Comparison of ENCODE assay signal across 25 cellular contexts in genomic region chr13:60343978-60344377, GRCh38.
"Had no signal": no experiment of that assay in that cellular context is flagged by ENCODE, and none has a peak within 500 bp of the region (broad histone marks: within the 10 kb centered on the region; RNA-seq: fewer than 3 reads in every experiment).

No MANE protein-coding gene starts in this region.

- H3K27ac Mint-ChIP-seq: dendritic cell treated with granulocyte-macrophage colony-stimulating factor and Interleukin-4, amounts not matched to agents 40 ng/mL and 50 ng/mL, for 4 days; effector memory CD8-positive, alpha-beta T cell; endodermal cell; mesothelial cell of epicardium; naive B cell had no signal

- DNase-seq: colonic mucosa; cortex of kidney; effector CD8-positive, alpha-beta T cell; effector memory CD8-positive, alpha-beta T cell; endodermal cell; erythroblast; esophagus squamous epithelium; foreskin fibroblast; foreskin melanocyte; gastrocnemius medialis; glutamatergic neuron; head of caudate nucleus; heart right ventricle; hippocampal formation; left cardiac atrium; left lung; left ventricle myocardium superior; lower lobe of right lung; mesenchymal stem cell; mucosa of descending colon; naive B cell had no signal

- H3K9me3 Mint-ChIP-seq: dendritic cell treated with granulocyte-macrophage colony-stimulating factor and Interleukin-4, amounts not matched to agents 40 ng/mL and 50 ng/mL, for 4 days had no signal

- H3K36me3 Mint-ChIP-seq: mesothelial cell of epicardium, naive B cell had no signal

- H3K27me3 ChIP-seq: colonic mucosa, left lung had no signal

- H3K4me1 Mint-ChIP-seq: naive B cell had no signal

- H3K27ac ChIP-seq: colonic mucosa, epithelial cell of prostate, esophagus squamous epithelium, gastrocnemius medialis, heart right ventricle, left lung, lower lobe of right lung had no signal

- H3K4me3 ChIP-seq: colonic mucosa, esophagus squamous epithelium, gastrocnemius medialis, heart right ventricle, left lung, lower lobe of right lung, mucosa of descending colon had no signal

- H3K4me3 Mint-ChIP-seq: dendritic cell treated with granulocyte-macrophage colony-stimulating factor and Interleukin-4, amounts not matched to agents 40 ng/mL and 50 ng/mL, for 4 days; effector memory CD8-positive, alpha-beta T cell; endodermal cell; mesothelial cell of epicardium; naive B cell had no signal

- H3K4me1 ChIP-seq: colonic mucosa, gastrocnemius medialis, heart right ventricle, left lung, lower lobe of right lung had no signal

- H3K9me3 ChIP-seq: colonic mucosa, esophagus squamous epithelium, gastrocnemius medialis, left lung, lower lobe of right lung, mucosa of descending colon had no signal

- ATAC-seq: effector memory CD8-positive, alpha-beta T cell; esophagus mucosa; gastrocnemius medialis; heart right ventricle; left cardiac atrium; left lung; left ventricle myocardium superior; lower lobe of right lung; mucosa of descending colon had no signal

- H3K36me3 ChIP-seq: colonic mucosa, esophagus squamous epithelium, gastrocnemius medialis, heart right ventricle, left lung, lower lobe of right lung had no signal
